ENCODE assay signal across 16 cellular contexts in the genomic region with DNA sequence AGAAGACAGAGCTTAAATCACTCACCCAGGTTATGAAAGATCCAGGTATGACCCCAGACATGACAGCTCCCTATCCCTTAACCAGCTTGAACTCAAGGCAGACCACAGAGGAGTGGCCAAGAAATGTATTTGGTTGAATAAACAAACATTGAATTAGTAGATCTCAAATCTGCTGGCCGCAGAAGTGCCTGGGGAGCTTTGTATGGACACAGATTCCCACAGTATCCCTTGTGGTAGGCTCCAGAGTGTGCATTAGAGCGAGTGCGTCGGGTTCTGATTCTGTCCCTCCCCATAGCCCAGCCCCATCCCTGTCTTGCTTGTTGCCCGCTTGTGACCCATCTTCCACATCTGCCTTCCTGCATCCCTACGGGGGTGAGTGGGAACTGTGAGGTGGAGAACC.
DNase-seq lines count a peak whose midpoint lies in the region; ATAC-seq, FAIRE-seq and TF ChIP-seq lines count a peak whose summit lies in the region.
"Had no signal": no experiment of that assay in that cellular context is flagged by ENCODE, and none has a peak within 500 bp of the region (broad histone marks: within the 10 kb centered on the region; RNA-seq: fewer than 3 reads in every experiment).

No MANE protein-coding gene starts in this region.

- no peak overlapping the region for H3K23ac ChIP-seq in mesenchymal stem cell (ENCODE audit: low read length in 2 of 2)

- H4K91ac ChIP-seq in mesenchymal stem cell (ENCODE audit: low read length): peak overlapping the region; percentile 96

- CTCF ChIA-PET in PC-3 (lab: Charles Lee): no interaction called here

- H3K9me2 ChIP-seq in PC-3 (replicated peaks; ENCODE audit: low read length): no peaks in the 10 kb centered on the region

- peak overlapping the region in 1 of 2 experiments; percentile 30 for H3K14ac ChIP-seq in mesenchymal stem cell (ENCODE audit: low read length in 2 of 2)

- H3K79me1 ChIP-seq in mesenchymal stem cell (replicated peaks; ENCODE audit: low read length, poor library complexity, severe bottlenecking): no peaks in the 10 kb centered on the region

- H4K20me1 ChIP-seq in PC-3 (ENCODE audit: low read length): no peaks in the 10 kb centered on the region

- DNase-seq in EL (peak; percentile 59), PC-3 (no peak), brain microvascular endothelial cell (peak; percentile 17), mesenchymal stem cell (peak; percentile 76), GM12892 (ENCODE audit: insufficient read length) (no peak), SKM-1 (lab: John Stamatoyannopoulos, UW; ENCODE audit: unreplicated experiment) (no peak), Peyer's patch (no peak)
- DNase-seq: ACHN, BE2C, DMS 273 treated with DMSO at 0.1 percent for 48 hours, KBM-7, NCI-H1048, NCI-H146, NCI-H2227 treated with DMSO at 0.1 percent for 48 hours, NCI-H526 treated with DMSO at 0.1 percent for 48 hours had no signal

- peak overlapping the region; percentile 90 for H2BK15ac ChIP-seq in mesenchymal stem cell (ENCODE audit: low read depth, poor library complexity, severe bottlenecking)

- no peak for FAIRE-seq in GM12892 (lab: Jason Lieb, UNC)
- FAIRE-seq: GM12878 had no signal

- H3K36me3 ChIP-seq in PC-3 (ENCODE audit: low read depth, low read length): no peaks in the 10 kb centered on the region
- no peaks in the 10 kb centered on the region for H3K36me3 ChIP-seq in brain microvascular endothelial cell (replicated peaks)
- no peaks in the 10 kb centered on the region for H3K36me3 ChIP-seq in mesenchymal stem cell (ENCODE audit: control insufficient read depth in 1 of 2, insufficient read depth in 2 of 2, low read depth in 1 of 2, low read length in 2 of 2)
- H3K36me3 ChIP-seq in Peyer's patch: no peaks in the 10 kb centered on the region
- H3K36me3 ChIP-seq: BE2C had no signal

- in situ Hi-C loops in brain microvascular endothelial cell (cut with HindIII; ENCODE audit: low pct_ligation_motif_present, low sequenced_read_pairs): no loop called here

- H3K18ac ChIP-seq in mesenchymal stem cell (ENCODE audit: low read depth in 1 of 2, low read length in 2 of 2): peak overlapping the region; percentile 79 to 85

- no peak for ATAC-seq in PC-3
- ATAC-seq: GM12878 had no signal

- peak overlapping the region; percentile 71 for H2BK120ac ChIP-seq in mesenchymal stem cell (ENCODE audit: low read depth, low read length)

- H2AK5ac ChIP-seq in mesenchymal stem cell (ENCODE audit: low read length, severe bottlenecking): no peak overlapping the region

- H2AFZ ChIP-seq in PC-3 (ENCODE audit: low read length): no peak overlapping the region
- no peak overlapping the region for H2AFZ ChIP-seq in mesenchymal stem cell (ENCODE audit: low read depth, low read length)

- intact Hi-C loops in PC-3 (cut with micrococcal nuclease): no loop called here

- H3K4me2 ChIP-seq in PC-3 (ENCODE audit: low read length): no peak overlapping the region
- no peak overlapping the region for H3K4me2 ChIP-seq in mesenchymal stem cell (ENCODE audit: low read length, poor library complexity, severe bottlenecking)

- no peaks in the 10 kb centered on the region for H3K9me3 ChIP-seq in PC-3 (ENCODE audit: low read length)
- peaks cover 5% of the 10 kb centered on the region for H3K9me3 ChIP-seq in mesenchymal stem cell (ENCODE audit: control insufficient read depth, low read length)
- H3K9me3 ChIP-seq in Peyer's patch: no peaks in the 10 kb centered on the region
- H3K9me3 ChIP-seq: BE2C had no signal

- peak overlapping the region; percentile 80 to 84 for H2BK12ac ChIP-seq in mesenchymal stem cell (ENCODE audit: low read length in 2 of 2)

- no TSS peak for BruUV-seq in PC-3 (replicated peaks; lab: Mats Ljungman, UMichigan)

- H3K4me1 ChIP-seq in PC-3 (ENCODE audit: insufficient read depth, low read length) (no peaks in the 10 kb centered on the region), mesenchymal stem cell (ENCODE audit: control insufficient read depth, insufficient read depth, low read depth, low read length) (no peaks in the 10 kb centered on the region), Peyer's patch (no peaks in the 10 kb centered on the region)

- TF ChIP-seq POLR2A in GM12892 (IDR thresholded peaks at IDR 0.05; ENCODE audit: low read depth, low read length) (no peak), Peyer's patch (IDR thresholded peaks at IDR 0.05) (no peak)

- no peaks in the 10 kb centered on the region for H3F3A ChIP-seq in PC-3 (ENCODE audit: low read length, unreplicated experiment)

- no peaks in the 10 kb centered on the region for H3K27me3 ChIP-seq in PC-3 (ENCODE audit: low read length)
- no peaks in the 10 kb centered on the region for H3K27me3 ChIP-seq in brain microvascular endothelial cell (replicated peaks)
- H3K27me3 ChIP-seq in mesenchymal stem cell (ENCODE audit: control insufficient read depth in 1 of 2, insufficient read depth in 1 of 2, low read length in 2 of 2): no peaks in the 10 kb centered on the region
- no peaks in the 10 kb centered on the region for H3K27me3 ChIP-seq in Peyer's patch
- H3K27me3 ChIP-seq: BE2C had no signal

- H4K8ac ChIP-seq in mesenchymal stem cell (ENCODE audit: low read length): peak overlapping the region; percentile 95

- POLR2A ChIA-PET in PC-3 (lab: Charles Lee; ENCODE audit: unreplicated experiment): no interaction called here

- no peak overlapping the region for H3K4me3 ChIP-seq in PC-3 (ENCODE audit: low read length)
- H3K4me3 ChIP-seq in brain microvascular endothelial cell (ENCODE audit: low read depth, low read length): no peak overlapping the region
- no peak overlapping the region for H3K4me3 ChIP-seq in mesenchymal stem cell (ENCODE audit: insufficient read depth in 1 of 2, low read depth in 1 of 2, low read length in 2 of 2)
- H3K4me3 ChIP-seq in Peyer's patch: no peak overlapping the region
- H3K4me3 ChIP-seq: GM12878 had no signal

- H3K4ac ChIP-seq in mesenchymal stem cell (ENCODE audit: low read depth in 1 of 2, low read length in 2 of 2): peak overlapping the region; percentile 72 to 95

- no peak overlapping the region for H3K9ac ChIP-seq in PC-3 (ENCODE audit: low read length)
- no peak overlapping the region for H3K9ac ChIP-seq in mesenchymal stem cell (ENCODE audit: low read length)

- no peaks in the 10 kb centered on the region for H3K79me2 ChIP-seq in PC-3 (ENCODE audit: low read length)

- H3K27ac ChIP-seq in PC-3 (ENCODE audit: low read length) (peak overlapping the region; percentile 20; the same call in 1 of the 2 replicates), brain microvascular endothelial cell (peak overlapping the region; percentile 65), mesenchymal stem cell (ENCODE audit: low read length, poor library complexity, severe bottlenecking) (no peak overlapping the region), Peyer's patch (peak overlapping the region in 1 of 4 donors; percentile 37)

- 72% methylated on average over 3 of the region's 6 CpGs for WGBS in mesenchymal stem cell

- H2BK5ac ChIP-seq in mesenchymal stem cell (ENCODE audit: low read depth, low read length, poor library complexity, severe bottlenecking): no peak overlapping the region

- TF ChIP-seq CTCF in PC-3 (conservative IDR thresholded peaks at IDR 0.05; ENCODE audit: low read depth, low read length) (no peak), brain microvascular endothelial cell (IDR thresholded peaks at IDR 0.05; ENCODE audit: low read depth, low read length, missing control alignments) (no peak), Peyer's patch (IDR thresholded peaks at IDR 0.05) (no peak)

Comparison
In these comparisons a context has a peak if more than half of its experiments do, and no peak if none do; other contexts are left out.
1. DNase-seq: peak in EL (single experiment), brain microvascular endothelial cell (single experiment) and mesenchymal stem cell (single experiment); none in PC-3 (single experiment), GM12892 (single experiment), SKM-1 (single experiment) and Peyer's patch (0 of 3).